In genomic region chr15:64611085-64611484, GRCh38 we compare ENCODE assay signal across 17 cellular contexts.
DNase-seq lines count a peak whose midpoint lies in the region; ATAC-seq and TF ChIP-seq lines count a peak whose summit lies in the region.
"Had no signal": no experiment of that assay in that cellular context is flagged by ENCODE, and none has a peak within 500 bp of the region (broad histone marks: within the 10 kb centered on the region; RNA-seq: fewer than 3 reads in every experiment).

No MANE protein-coding gene starts in this region.

- intact Hi-C loops in lower lobe of right lung (cut with DNase I), result no loop called here

- H3K27me3 Mint-ChIP-seq in T-helper 2 cell treated with Interferon-gamma antibody and Interleukin-4, amounts not matched to agents 5 μg/mL and 100 μg/mL, for 36 hours (ENCODE audit: low read depth), result no peaks in the 10 kb centered on the region
- H3K27me3 Mint-ChIP-seq in brain (no peaks in the 10 kb centered on the region), nephron (ENCODE audit: low read depth) (no peaks in the 10 kb centered on the region)

- H3K27ac ChIP-seq in lower lobe of right lung, result no peak overlapping the region
- H3K27ac ChIP-seq: gastrocnemius medialis, tibial nerve had no signal

- H3K36me3 ChIP-seq in lower lobe of right lung, result no peaks in the 10 kb centered on the region
- H3K36me3 ChIP-seq: gastrocnemius medialis, MG63, tibial nerve had no signal

- peak overlapping the region; percentile 3 for H3K27ac Mint-ChIP-seq in T-helper 2 cell treated with Interferon-gamma antibody and Interleukin-4, amounts not matched to agents 5 μg/mL and 100 μg/mL, for 36 hours
- H3K27ac Mint-ChIP-seq in brain (peak overlapping the region; percentile 13 to 92 (median 52)), nephron (peak overlapping the region; percentile 43 to 75 (median 71))

- peaks cover 36% of the 10 kb centered on the region for H3K4me1 Mint-ChIP-seq in T-helper 2 cell treated with Interferon-gamma antibody and Interleukin-4, amounts not matched to agents 5 μg/mL and 100 μg/mL, for 36 hours (ENCODE audit: low read depth)
- peaks cover 21% of the 10 kb centered on the region for H3K4me1 Mint-ChIP-seq in brain
- peaks cover 14% of the 10 kb centered on the region for H3K4me1 Mint-ChIP-seq in nephron

- no peak for DNase-seq in T-helper 2 cell treated with Interferon-gamma antibody and Interleukin-4, amounts not matched to agents 5 μg/mL and 100 μg/mL, for 36 hours (ENCODE audit: low spot score)
- DNase-seq in T-helper 2 cell, result no peak
- peak; percentile 39 for DNase-seq in KBM-7
- no peak for DNase-seq in lower lobe of right lung
- no peak for DNase-seq in NCI-H2081 treated with DMSO at 0.1 percent for 48 hours (lab: John Stamatoyannopoulos, UW)
- DNase-seq: 8988T; CD8-positive, alpha-beta memory T cell; EL; gastrocnemius medialis; MG63; NCI-H2029; NCI-H510A treated with DMSO at 0.1 percent for 48 hours; stimulated activated CD4-positive, alpha-beta T cell treated with anti-CD3 and anti-CD28 coated beads, Interleukin-4, amount 100 ng/mL, for 24 hours had no signal

- ATAC-seq in lower lobe of right lung, result no peak
- ATAC-seq in HG03095 (IDR thresholded peaks at IDR 0.05; ENCODE audit: unreplicated experiment), result no peak
- ATAC-seq: gastrocnemius medialis had no signal

- H3K9me3 ChIP-seq in lower lobe of right lung, result no peaks in the 10 kb centered on the region
- H3K9me3 ChIP-seq: gastrocnemius medialis, MG63, tibial nerve had no signal

- peaks cover 14% of the 10 kb centered on the region for H3K36me3 Mint-ChIP-seq in T-helper 2 cell treated with Interferon-gamma antibody and Interleukin-4, amounts not matched to agents 5 μg/mL and 100 μg/mL, for 36 hours (ENCODE audit: low read depth)
- H3K36me3 Mint-ChIP-seq in brain (peaks cover 23% of the 10 kb centered on the region), nephron (ENCODE audit: low read depth) (peaks cover 3% of the 10 kb centered on the region)

- H3K9me3 Mint-ChIP-seq in T-helper 2 cell treated with Interferon-gamma antibody and Interleukin-4, amounts not matched to agents 5 μg/mL and 100 μg/mL, for 36 hours, result no peaks in the 10 kb centered on the region
- no peaks in the 10 kb centered on the region for H3K9me3 Mint-ChIP-seq in brain
- no peaks in the 10 kb centered on the region for H3K9me3 Mint-ChIP-seq in nephron
- H3K9me3 Mint-ChIP-seq: CD8-positive, alpha-beta memory T cell had no signal

- H3K4me3 Mint-ChIP-seq in T-helper 2 cell treated with Interferon-gamma antibody and Interleukin-4, amounts not matched to agents 5 μg/mL and 100 μg/mL, for 36 hours, result no peak overlapping the region
- H3K4me3 Mint-ChIP-seq in brain (no peak overlapping the region), nephron (no peak overlapping the region)

- in situ Hi-C loops in KBM-7 (cut with MboI; ENCODE audit: low pct_unique_long_range_greater_than_20kb, low sequenced_read_pairs), result no loop called here

- H3K4me3 ChIP-seq in lower lobe of right lung, result no peak overlapping the region
- H3K4me3 ChIP-seq: gastrocnemius medialis, MG63, tibial nerve had no signal

- peaks cover 13% of the 10 kb centered on the region for H3K4me1 ChIP-seq in lower lobe of right lung

- TF ChIP-seq CTCF in brain (conservative IDR thresholded peaks at IDR 0.05) (no peak), nephron (IDR thresholded peaks at IDR 0.05; ENCODE audit: unreplicated experiment in 3 of 3) (no peak), lower lobe of right lung (IDR thresholded peaks at IDR 0.05) (no peak)

- H3K27me3 ChIP-seq in lower lobe of right lung (ENCODE audit: low read depth), result no peaks in the 10 kb centered on the region
- H3K27me3 ChIP-seq: gastrocnemius medialis, MG63, tibial nerve had no signal

Comparison
In these comparisons a context has a peak if more than half of its experiments do, and no peak if none do; other contexts are left out.
1. H3K27ac Mint-ChIP-seq: peak in every context shown above with its lines; median percentile 71 in nephron; 52 in brain; 3 in T-helper 2 cell treated with Interferon-gamma antibody and Interleukin-4, amounts not matched to agents 5 μg/mL and 100 μg/mL, for 36 hours.